ENCODE assay signal across 1 cellular context in genomic region chr7:42930889-42931288, GRCh38.
TF ChIP-seq lines count a peak whose summit lies in the region.

No MANE protein-coding gene starts in this region.

TF ChIP-seq in K562, 482 proteins besides CTCF, POLR2A, EP300 and RAD21:
- no peak for TF ChIP-seq ZNF184 (CRISPR knock-in tag; IDR thresholded peaks at IDR 0.05)
- TF ChIP-seq ZNF77 (CRISPR knock-in tag; IDR thresholded peaks at IDR 0.05): no peak
- no peak for TF ChIP-seq C11orf30 (IDR thresholded peaks at IDR 0.05; ENCODE audit: low read depth)
- peak; percentile 34; the same call in 1 of the 2 replicates for TF ChIP-seq CEBPB (tag; IDR thresholded peaks at IDR 0.05)
- TF ChIP-seq RFX5 (IDR thresholded peaks at IDR 0.05; ENCODE audit: low read depth, low read length): no peak
- no peak for TF ChIP-seq MTA3 (IDR thresholded peaks at IDR 0.05; ENCODE audit: borderline replicate concordance)
- no peak for TF ChIP-seq NONO (IDR thresholded peaks at IDR 0.05; ENCODE audit: low read depth in 2 of 2, low read length in 1 of 2)
- no peak for TF ChIP-seq HNRNPK (IDR thresholded peaks at IDR 0.05; ENCODE audit: low read depth, low read length, poor library complexity, severe bottlenecking)
- TF ChIP-seq CREBBP (IDR thresholded peaks at IDR 0.05; ENCODE audit: low read depth, low read length): no peak
- TF ChIP-seq EWSR1 (IDR thresholded peaks at IDR 0.05; ENCODE audit: borderline replicate concordance, low read depth, partially characterized antibody): no peak
- peak; percentile 96 for TF ChIP-seq HMBOX1 (IDR thresholded peaks at IDR 0.05)
- TF ChIP-seq HOMEZ (CRISPR knock-in tag; IDR thresholded peaks at IDR 0.05): no peak
- TF ChIP-seq, protein P1, sequence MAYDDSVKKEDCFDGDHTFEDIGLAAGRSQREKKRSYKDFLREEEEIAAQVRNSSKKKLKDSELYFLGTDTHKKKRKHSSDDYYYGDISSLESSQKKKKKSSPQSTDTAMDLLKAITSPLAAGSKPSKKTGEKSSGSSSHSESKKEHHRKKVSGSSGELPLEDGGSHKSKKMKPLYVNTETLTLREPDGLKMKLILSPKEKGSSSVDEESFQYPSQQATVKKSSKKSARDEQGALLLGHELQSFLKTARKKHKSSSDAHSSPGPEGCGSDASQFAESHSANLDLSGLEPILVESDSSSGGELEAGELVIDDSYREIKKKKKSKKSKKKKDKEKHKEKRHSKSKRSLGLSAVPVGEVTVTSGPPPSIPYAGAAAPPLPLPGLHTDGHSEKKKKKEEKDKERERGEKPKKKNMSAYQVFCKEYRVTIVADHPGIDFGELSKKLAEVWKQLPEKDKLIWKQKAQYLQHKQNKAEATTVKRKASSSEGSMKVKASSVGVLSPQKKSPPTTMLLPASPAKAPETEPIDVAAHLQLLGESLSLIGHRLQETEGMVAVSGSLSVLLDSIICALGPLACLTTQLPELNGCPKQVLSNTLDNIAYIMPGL (CRISPR knock-in tag; IDR thresholded peaks at IDR 0.05): no peak
- no peak for TF ChIP-seq ZNF224 (CRISPR knock-in tag; IDR thresholded peaks at IDR 0.05)
- no peak for TF ChIP-seq UBTF (IDR thresholded peaks at IDR 0.05; ENCODE audit: borderline replicate concordance in 1 of 2, low read depth in 2 of 2, low read length in 2 of 2)
- TF ChIP-seq, protein P2, sequence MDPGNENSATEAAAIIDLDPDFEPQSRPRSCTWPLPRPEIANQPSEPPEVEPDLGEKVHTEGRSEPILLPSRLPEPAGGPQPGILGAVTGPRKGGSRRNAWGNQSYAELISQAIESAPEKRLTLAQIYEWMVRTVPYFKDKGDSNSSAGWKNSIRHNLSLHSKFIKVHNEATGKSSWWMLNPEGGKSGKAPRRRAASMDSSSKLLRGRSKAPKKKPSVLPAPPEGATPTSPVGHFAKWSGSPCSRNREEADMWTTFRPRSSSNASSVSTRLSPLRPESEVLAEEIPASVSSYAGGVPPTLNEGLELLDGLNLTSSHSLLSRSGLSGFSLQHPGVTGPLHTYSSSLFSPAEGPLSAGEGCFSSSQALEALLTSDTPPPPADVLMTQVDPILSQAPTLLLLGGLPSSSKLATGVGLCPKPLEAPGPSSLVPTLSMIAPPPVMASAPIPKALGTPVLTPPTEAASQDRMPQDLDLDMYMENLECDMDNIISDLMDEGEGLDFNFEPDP (CRISPR knock-in tag; IDR thresholded peaks at IDR 0.05): no peak
